Comparison of ENCODE assay signal across 19 cellular contexts in genomic region chr22:48257690-48258065, GRCh38.
DNase-seq lines count a peak whose midpoint lies in the region; ATAC-seq and TF ChIP-seq lines count a peak whose summit lies in the region.
"Had no signal": no experiment of that assay in that cellular context is flagged by ENCODE, and none has a peak within 500 bp of the region (broad histone marks: within the 10 kb centered on the region; RNA-seq: fewer than 3 reads in every experiment).

No MANE protein-coding gene starts in this region.

- peak; percentile 11 for DNase-seq in AG08395 (ENCODE audit: low spot score)
- DNase-seq in GM04503 (ENCODE audit: low read depth), result peak; percentile 1
- peak in 37 of 42 donors; percentile 25 to 83 (median 55) for DNase-seq in head of caudate nucleus
- peak; percentile 56 for DNase-seq in omental fat pad (ENCODE audit: low spot score)
- DNase-seq in T1000 (lab: John Stamatoyannopoulos, UW), result no peak
- DNase-seq in RPMI8226, result no peak
- DNase-seq in HFFc6, result no peak
- DNase-seq: CD8-positive, alpha-beta memory T cell; DND-41; KG1; NCI-H1436; NCI-H2029 treated with DMSO at 0.1 percent for 48 hours; NCI-H2171 treated with DMSO at 0.1 percent for 48 hours; NCI-H82 had no signal

- TF ChIP-seq CTCF in omental fat pad (IDR thresholded peaks at IDR 0.05) (no peak), HFFc6 (IDR thresholded peaks at IDR 0.05) (no peak)

- ATAC-seq in omental fat pad (ENCODE audit: low FRiP score) (peak; percentile 86), HG03378 (IDR thresholded peaks at IDR 0.05; ENCODE audit: unreplicated experiment) (no peak)
- ATAC-seq: A549, GM12878, GM23338, HCT116 had no signal

- peaks cover 65% of the 10 kb centered on the region for H3K9me3 Mint-ChIP-seq in HFFc6
- H3K9me3 Mint-ChIP-seq: GM23338 had no signal

- H3K36me3 Mint-ChIP-seq in HFFc6 (ENCODE audit: low read depth), result no peaks in the 10 kb centered on the region
- H3K36me3 Mint-ChIP-seq: CD8-positive, alpha-beta memory T cell had no signal

- H3K4me1 Mint-ChIP-seq in HFFc6 (ENCODE audit: low read depth), result no peaks in the 10 kb centered on the region

- H3K27ac Mint-ChIP-seq in HFFc6, result no peak overlapping the region
- H3K27ac Mint-ChIP-seq: GM23338 had no signal

- intact Hi-C loops in head of caudate nucleus (cut with DNase I), result no loop called here

- no peak overlapping the region for H3K4me3 Mint-ChIP-seq in HFFc6
- H3K4me3 Mint-ChIP-seq: CD8-positive, alpha-beta memory T cell; GM23338 had no signal

- no peaks in the 10 kb centered on the region; the same call in 1 of the 2 replicates for H3K27me3 Mint-ChIP-seq in HFFc6 (ENCODE audit: insufficient read depth)

Comparison
In these comparisons a context has a peak if more than half of its experiments do, and no peak if none do; other contexts are left out.
1. DNase-seq: peak in AG08395 (single experiment), GM04503 (single experiment), head of caudate nucleus (37 of 42) and omental fat pad (single experiment); none in T1000 (single experiment), RPMI8226 (single experiment) and HFFc6 (single experiment).